In genomic region chr20:63253438-63254236, GRCh38 we compare ENCODE assay signal across 8 cellular contexts. TPM values are rescaled to one million over a fixed set of nuclear protein-coding genes. Genes with fewer than 3 reads are reported as not detected.
A peak's percentile ranks its signal among the peaks of the same experiment; 100 is the strongest.
DNase-seq lines count a peak whose midpoint lies in the region; ATAC-seq and TF ChIP-seq lines count a peak whose summit lies in the region.
"Had no signal": no experiment of that assay in that cellular context is flagged by ENCODE, and none has a peak within 500 bp of the region (broad histone marks: within the 10 kb centered on the region; RNA-seq: fewer than 3 reads in every experiment).

No MANE protein-coding gene starts in this region.

- peaks cover 41% of the 10 kb centered on the region for H3K27me3 Mint-ChIP-seq in activated naive CD4-positive, alpha-beta T cell treated with anti-CD3 and anti-CD28 coated beads for 36 hours (ENCODE audit: low read depth)

- H3K4me3 ChIP-seq in H7 (ENCODE audit: insufficient read depth, low read depth, low read length) (peak overlapping the region; percentile 49), ectodermal cell (ENCODE audit: insufficient read depth, low read depth, low read length) (peak overlapping the region; percentile 43), prostate gland (peak overlapping the region; percentile 12 to 26)
- H3K4me3 ChIP-seq: SJSA1 had no signal

- H3K4me3 Mint-ChIP-seq in activated naive CD4-positive, alpha-beta T cell treated with anti-CD3 and anti-CD28 coated beads for 36 hours: no peak overlapping the region

- TF ChIP-seq CTCF in prostate gland (IDR thresholded peaks at IDR 0.05): no peak

- CTCF ChIA-PET in activated naive CD4-positive, alpha-beta T cell treated with anti-CD3 and anti-CD28 coated beads for 36 hours (lab: Charles Lee): interaction anchor here (2.3 kb wide), 1 partner anchor 30 kb away, joined by 13 read pairs; no protein-coding TSS in a partner anchor

- no peak for ATAC-seq in HG03045 (IDR thresholded peaks at IDR 0.05; ENCODE audit: unreplicated experiment)

- H3K4me1 ChIP-seq in ectodermal cell (ENCODE audit: control insufficient read depth, insufficient read depth, low read length) (peaks cover 19% of the 10 kb centered on the region), prostate gland (replicated peaks) (no peaks in the 10 kb centered on the region)

- H3K9me3 ChIP-seq in ectodermal cell (ENCODE audit: control insufficient read depth, low read length): no peaks in the 10 kb centered on the region
- H3K9me3 ChIP-seq in prostate gland: no peaks in the 10 kb centered on the region
- H3K9me3 ChIP-seq: SJSA1 had no signal

- DNase-seq in H7 (peak; percentile 98), prostate gland (ENCODE audit: low spot score) (no peak), OCI-M2 (lab: John Stamatoyannopoulos, UW; ENCODE audit: unreplicated experiment) (no peak)
- DNase-seq in activated naive CD4-positive, alpha-beta T cell treated with anti-CD3 and anti-CD28 coated beads for 36 hours: no peak
- DNase-seq: activated naive CD4-positive, alpha-beta T cell treated with Interleukin-2 at 50 U/mL for 16 hours had no signal

- no peak for TF ChIP-seq POLR2A in prostate gland (IDR thresholded peaks at IDR 0.05)

- H3K36me3 ChIP-seq in H7 (replicated peaks; ENCODE audit: control insufficient read depth, insufficient read depth, low read length) (no peaks in the 10 kb centered on the region), ectodermal cell (ENCODE audit: control insufficient read depth, insufficient read depth, low read length) (no peaks in the 10 kb centered on the region), prostate gland (no peaks in the 10 kb centered on the region)
- H3K36me3 ChIP-seq: SJSA1 had no signal

- no peak overlapping the region for H3K27ac Mint-ChIP-seq in activated naive CD4-positive, alpha-beta T cell treated with anti-CD3 and anti-CD28 coated beads for 36 hours

- intact Hi-C loops in prostate gland (cut with DNase I): no loop called here
- intact Hi-C loops in activated naive CD4-positive, alpha-beta T cell treated with anti-CD3 and anti-CD28 coated beads for 36 hours (cut with micrococcal nuclease): no loop called here

- WGBS in ectodermal cell, 2 experiments: 0% methylated on average over 90 of the region's 90 CpGs
- WGBS in prostate gland: under 1% methylated on average over 82 of the region's 90 CpGs

- H3K9me3 Mint-ChIP-seq in activated naive CD4-positive, alpha-beta T cell treated with anti-CD3 and anti-CD28 coated beads for 36 hours: no peaks in the 10 kb centered on the region

- no peak overlapping the region for H3K27ac ChIP-seq in ectodermal cell (ENCODE audit: insufficient read depth, low read depth, low read length, poor library complexity, severe bottlenecking)
- no peak overlapping the region for H3K27ac ChIP-seq in prostate gland
- H3K27ac ChIP-seq: SJSA1 had no signal

- no peaks in the 10 kb centered on the region for H3K36me3 Mint-ChIP-seq in activated naive CD4-positive, alpha-beta T cell treated with anti-CD3 and anti-CD28 coated beads for 36 hours (ENCODE audit: low read depth)

- H3K27me3 ChIP-seq in H7 (ENCODE audit: control insufficient read depth, insufficient read depth, low read length): peaks cover 38% of the 10 kb centered on the region
- peaks cover 27% of the 10 kb centered on the region for H3K27me3 ChIP-seq in ectodermal cell (ENCODE audit: control insufficient read depth, insufficient read depth, low read length, poor library complexity, severe bottlenecking)
- peaks cover 25% of the 10 kb centered on the region for H3K27me3 ChIP-seq in prostate gland (replicated peaks; ENCODE audit: insufficient read depth)

- H3K4me1 Mint-ChIP-seq in activated naive CD4-positive, alpha-beta T cell treated with anti-CD3 and anti-CD28 coated beads for 36 hours (ENCODE audit: low read depth): peaks cover 2% of the 10 kb centered on the region

RNA-seq across cellular contexts. Expression of gene NKAIN4, which starts 0.6 kb away (rescaled TPM):
- total RNA-seq in H7 (2014; rRNA removed; shearing (Covaris generic)): 3.0 and 4.8 TPM in 2 replicates
- polyA plus RNA-seq in ectodermal cell (2013, experiment 1 of 4): 15.2 TPM
- 21.6 TPM for polyA plus RNA-seq in ectodermal cell (2013, experiment 2 of 4)
- polyA plus RNA-seq in ectodermal cell (2013, experiment 3 of 4): 17.0 TPM
- polyA plus RNA-seq in ectodermal cell (2013, experiment 4 of 4): 25.5 TPM
- 1 to 10 TPM in 1 of 2 donors, not detected in 1; 1.2 TPM for total RNA-seq in prostate gland
- total RNA-seq in activated naive CD4-positive, alpha-beta T cell treated with anti-CD3 and anti-CD28 coated beads for 36 hours: not detected
- total RNA-seq: SJSA1 had no signal

RNA-seq across cellular contexts. Expression of gene BIRC7, which starts 17.9 kb away (rescaled TPM):
- total RNA-seq in H7 (2014; rRNA removed; shearing (Covaris generic)): 0.26 TPM in 1 of 2 replicates, not detected in the other
- polyA plus RNA-seq in ectodermal cell (2013, experiment 1 of 4): not detected
- not detected for polyA plus RNA-seq in ectodermal cell (2013, experiment 2 of 4)
- polyA plus RNA-seq in ectodermal cell (2013, experiment 3 of 4): not detected
- polyA plus RNA-seq in ectodermal cell (2013, experiment 4 of 4): not detected
- total RNA-seq in prostate gland: not detected
- not detected for total RNA-seq in activated naive CD4-positive, alpha-beta T cell treated with anti-CD3 and anti-CD28 coated beads for 36 hours
- total RNA-seq: SJSA1 had no signal

RNA-seq across cellular contexts. Expression of gene ARFGAP1, which starts 19.0 kb away (rescaled TPM):
- total RNA-seq in H7 (2014; rRNA removed; shearing (Covaris generic)): 88.0 and 114 TPM in 2 replicates
- polyA plus RNA-seq in ectodermal cell (2013, experiment 1 of 4): 106 TPM
- 99.8 TPM for polyA plus RNA-seq in ectodermal cell (2013, experiment 2 of 4)
- polyA plus RNA-seq in ectodermal cell (2013, experiment 3 of 4): 76.2 TPM
- polyA plus RNA-seq in ectodermal cell (2013, experiment 4 of 4): 99.6 TPM
- total RNA-seq in prostate gland: 10 to 100 TPM; 43.6 to 85.6 TPM
- total RNA-seq in activated naive CD4-positive, alpha-beta T cell treated with anti-CD3 and anti-CD28 coated beads for 36 hours: 10 to 100 TPM; 82.4 to 89.4 TPM

RNA-seq across cellular contexts. Expression of gene YTHDF1, which starts 37.7 kb away (rescaled TPM):
- total RNA-seq in H7 (2014; rRNA removed; shearing (Covaris generic)): 32.6 and 36.0 TPM in 2 replicates
- polyA plus RNA-seq in ectodermal cell (2013, experiment 1 of 4): 50.6 TPM
- polyA plus RNA-seq in ectodermal cell (2013, experiment 2 of 4): 52.9 TPM
- polyA plus RNA-seq in ectodermal cell (2013, experiment 3 of 4): 37.7 TPM
- polyA plus RNA-seq in ectodermal cell (2013, experiment 4 of 4): 38.7 TPM
- total RNA-seq in prostate gland: 10 to 100 TPM; 28.8 to 46.0 TPM
- total RNA-seq in activated naive CD4-positive, alpha-beta T cell treated with anti-CD3 and anti-CD28 coated beads for 36 hours: 10 to 100 TPM; 27.6 to 27.8 TPM

RNA-seq across cellular contexts. Expression of gene COL20A1, which starts 39.3 kb away (rescaled TPM):
- total RNA-seq in H7 (2014; rRNA removed; shearing (Covaris generic)): 0.17 and 0.70 TPM in 2 replicates
- polyA plus RNA-seq in ectodermal cell (2013, experiment 1 of 4): not detected
- 0.14 TPM for polyA plus RNA-seq in ectodermal cell (2013, experiment 2 of 4)
- 0.27 TPM for polyA plus RNA-seq in ectodermal cell (2013, experiment 3 of 4)
- polyA plus RNA-seq in ectodermal cell (2013, experiment 4 of 4): 0.12 TPM
- 1 to 10 TPM in 1 of 2 donors, not detected in 1; 7.1 TPM for total RNA-seq in prostate gland
- total RNA-seq in activated naive CD4-positive, alpha-beta T cell treated with anti-CD3 and anti-CD28 coated beads for 36 hours: under 1 TPM in 1 of 2 experiments, not detected in 1; 0.05 TPM
- total RNA-seq: SJSA1 had no signal
